24 cellular contexts compared by ENCODE assay signal in the genomic region with DNA sequence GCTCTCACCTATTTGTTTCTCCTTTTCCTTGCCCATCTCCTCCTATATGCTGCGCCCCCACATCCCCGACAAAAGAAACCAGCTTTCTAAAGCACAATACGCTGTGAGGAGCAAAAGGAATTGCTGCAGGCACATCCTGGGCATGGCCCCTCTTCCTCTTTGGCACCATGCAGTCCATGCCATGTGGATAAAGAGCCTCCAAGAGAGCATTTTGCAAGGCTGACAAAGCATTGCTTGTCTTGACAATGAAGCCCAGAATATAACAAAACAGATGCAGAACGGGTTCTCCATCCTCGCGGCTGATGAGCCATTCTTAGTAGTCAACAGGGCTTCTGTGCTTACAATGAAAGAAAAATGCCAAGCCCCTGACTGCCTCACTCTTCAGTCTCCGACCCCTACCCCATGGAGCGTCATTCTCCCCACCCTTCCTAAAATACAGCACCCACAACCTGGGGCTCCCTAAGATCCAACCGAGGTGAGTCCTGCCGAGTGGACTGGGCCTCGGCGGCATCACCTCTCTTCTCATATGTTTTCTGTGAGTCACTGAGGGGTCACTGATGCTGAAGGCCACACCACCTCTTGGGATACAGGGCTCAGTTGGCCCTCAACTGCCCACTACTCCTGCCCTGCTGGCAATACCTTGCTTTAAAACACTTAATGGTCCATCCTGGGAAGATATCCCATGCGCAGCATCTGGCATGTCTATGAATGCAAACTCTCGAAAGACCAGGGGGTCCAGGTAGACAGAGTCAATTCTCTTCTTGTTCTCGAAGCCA. TPM values are rescaled to one million over a fixed set of nuclear protein-coding genes. Genes with fewer than 3 reads are reported as not detected.
A peak's percentile ranks its signal among the peaks of the same experiment; 100 is the strongest.
DNase-seq lines count a peak whose midpoint lies in the region; ATAC-seq and TF ChIP-seq lines count a peak whose summit lies in the region.
"Had no signal": no experiment of that assay in that cellular context is flagged by ENCODE, and none has a peak within 500 bp of the region (broad histone marks: within the 10 kb centered on the region; RNA-seq: fewer than 3 reads in every experiment).

No MANE protein-coding gene starts in this region.

- H3K36me3 Mint-ChIP-seq in activated CD4-positive, alpha-beta memory T cell treated with anti-CD3 and anti-CD28 coated beads, Interleukin-2, amount 10 ng/mL, durations not matched to agents 7 days and 5 days (ENCODE audit: low read depth): no peaks in the 10 kb centered on the region
- no peaks in the 10 kb centered on the region for H3K36me3 Mint-ChIP-seq in activated CD4-positive, alpha-beta memory T cell treated with anti-CD3 and anti-CD28 coated beads for 36 hours
- H3K36me3 Mint-ChIP-seq in neural crest cell (ENCODE audit: low read depth) (peaks cover 24% of the 10 kb centered on the region), mesothelial cell of epicardium (no peaks in the 10 kb centered on the region)

- POLR2A ChIA-PET in activated CD4-positive, alpha-beta memory T cell treated with anti-CD3 and anti-CD28 coated beads, Interleukin-2, amount 10 ng/mL, durations not matched to agents 7 days and 5 days (lab: Charles Lee): no interaction called here
- POLR2A ChIA-PET in activated CD4-positive, alpha-beta memory T cell treated with anti-CD3 and anti-CD28 coated beads for 36 hours (lab: Charles Lee): no interaction called here

- no peak for ATAC-seq in GM18517 (IDR thresholded peaks at IDR 0.05; ENCODE audit: unreplicated experiment)

- no peak for TF ChIP-seq CTCF in neural crest cell (conservative IDR thresholded peaks at IDR 0.05)
- no peak for TF ChIP-seq CTCF in mesothelial cell of epicardium (IDR thresholded peaks at IDR 0.05; ENCODE audit: unreplicated experiment)

- H3K27ac Mint-ChIP-seq in activated CD4-positive, alpha-beta memory T cell treated with anti-CD3 and anti-CD28 coated beads, Interleukin-2, amount 10 ng/mL, durations not matched to agents 7 days and 5 days: no peak overlapping the region
- no peak overlapping the region for H3K27ac Mint-ChIP-seq in activated CD4-positive, alpha-beta memory T cell treated with anti-CD3 and anti-CD28 coated beads for 36 hours
- H3K27ac Mint-ChIP-seq in neural crest cell (ENCODE audit: unreplicated experiment): no peak overlapping the region
- no peak overlapping the region for H3K27ac Mint-ChIP-seq in mesothelial cell of epicardium

- DNase-seq in activated CD4-positive, alpha-beta memory T cell treated with anti-CD3 and anti-CD28 coated beads, Interleukin-2, amount 10 ng/mL, durations not matched to agents 7 days and 5 days: peak; percentile 8
- DNase-seq in activated CD4-positive, alpha-beta memory T cell treated with anti-CD3 and anti-CD28 coated beads for 36 hours: no peak
- DNase-seq in foreskin melanocyte (peak; percentile 40), neural crest cell (ENCODE audit: low read depth, low spot score) (no peak), superior temporal gyrus (ENCODE audit: extremely low spot score) (peak; percentile 51), ACHN (no peak), mesothelial cell of epicardium (ENCODE audit: low spot score in 2 of 2, unreplicated experiment in 2 of 2) (no peak)
- DNase-seq: 8988T, GOT3, HCEC 1CT, IMR-90, KG1, MG63, NCI-H1048, NCI-H1417 treated with DMSO at 0.1 percent for 48 hours, NCI-H187, NCI-H2081 treated with DMSO at 0.1 percent for 48 hours, NCI-H2171, NCI-H226, NCI-H510A, NCI-H69, Right ventricle myocardium superior, RPMI8226 had no signal

- intact Hi-C loops in activated CD4-positive, alpha-beta memory T cell treated with anti-CD3 and anti-CD28 coated beads for 36 hours (cut with micrococcal nuclease): no loop called here

- H3K4me1 Mint-ChIP-seq in activated CD4-positive, alpha-beta memory T cell treated with anti-CD3 and anti-CD28 coated beads, Interleukin-2, amount 10 ng/mL, durations not matched to agents 7 days and 5 days: peaks cover 7% of the 10 kb centered on the region
- H3K4me1 Mint-ChIP-seq in activated CD4-positive, alpha-beta memory T cell treated with anti-CD3 and anti-CD28 coated beads for 36 hours (ENCODE audit: low read depth): no peaks in the 10 kb centered on the region
- peaks cover 39% of the 10 kb centered on the region for H3K4me1 Mint-ChIP-seq in neural crest cell
- no peaks in the 10 kb centered on the region for H3K4me1 Mint-ChIP-seq in mesothelial cell of epicardium

- peaks cover 11% of the 10 kb centered on the region for H3K27me3 Mint-ChIP-seq in activated CD4-positive, alpha-beta memory T cell treated with anti-CD3 and anti-CD28 coated beads, Interleukin-2, amount 10 ng/mL, durations not matched to agents 7 days and 5 days
- H3K27me3 Mint-ChIP-seq in activated CD4-positive, alpha-beta memory T cell treated with anti-CD3 and anti-CD28 coated beads for 36 hours: peaks cover 6% of the 10 kb centered on the region
- H3K27me3 Mint-ChIP-seq in neural crest cell (ENCODE audit: low read depth): no peaks in the 10 kb centered on the region
- H3K27me3 Mint-ChIP-seq in mesothelial cell of epicardium (ENCODE audit: low read depth): no peaks in the 10 kb centered on the region

- H3K4me3 Mint-ChIP-seq in activated CD4-positive, alpha-beta memory T cell treated with anti-CD3 and anti-CD28 coated beads, Interleukin-2, amount 10 ng/mL, durations not matched to agents 7 days and 5 days: no peak overlapping the region
- H3K4me3 Mint-ChIP-seq in activated CD4-positive, alpha-beta memory T cell treated with anti-CD3 and anti-CD28 coated beads for 36 hours: no peak overlapping the region
- H3K4me3 Mint-ChIP-seq in neural crest cell (peak overlapping the region; percentile 19), mesothelial cell of epicardium (no peak overlapping the region)

- in situ Hi-C loops in ACHN (cut with HindIII; ENCODE audit: low pct_ligation_motif_present, low pct_unique_long_range_greater_than_20kb, low sequenced_read_pairs): no loop called here

- no peaks in the 10 kb centered on the region for H3K9me3 Mint-ChIP-seq in activated CD4-positive, alpha-beta memory T cell treated with anti-CD3 and anti-CD28 coated beads, Interleukin-2, amount 10 ng/mL, durations not matched to agents 7 days and 5 days
- H3K9me3 Mint-ChIP-seq in activated CD4-positive, alpha-beta memory T cell treated with anti-CD3 and anti-CD28 coated beads for 36 hours: no peaks in the 10 kb centered on the region
- H3K9me3 Mint-ChIP-seq in neural crest cell (no peaks in the 10 kb centered on the region), mesothelial cell of epicardium (no peaks in the 10 kb centered on the region)

- CTCF ChIA-PET in activated CD4-positive, alpha-beta memory T cell treated with anti-CD3 and anti-CD28 coated beads, Interleukin-2, amount 10 ng/mL, durations not matched to agents 7 days and 5 days (lab: Charles Lee): no interaction called here
- CTCF ChIA-PET in activated CD4-positive, alpha-beta memory T cell treated with anti-CD3 and anti-CD28 coated beads for 36 hours (lab: Charles Lee): no interaction called here

RNA-seq across cellular contexts. Expression of a gene that starts 47.5 kb away (rescaled TPM):
- total RNA-seq in activated CD4-positive, alpha-beta memory T cell treated with anti-CD3 and anti-CD28 coated beads, Interleukin-2, amount 10 ng/mL, durations not matched to agents 7 days and 5 days: 1 to 10 TPM; 1.7 to 1.8 TPM
- total RNA-seq in activated CD4-positive, alpha-beta memory T cell treated with anti-CD3 and anti-CD28 coated beads for 36 hours: 1 to 10 TPM; 4.7 TPM
- total RNA-seq in neural crest cell (18.9 and 21.9 TPM in 2 replicates), mesothelial cell of epicardium (9.3 to 10.2 TPM (median 9.8 TPM) in 3 replicates)

Comparison
In these comparisons a context has a peak if more than half of its experiments do, and no peak if none do; other contexts are left out.
1. DNase-seq: peak in activated CD4-positive, alpha-beta memory T cell treated with anti-CD3 and anti-CD28 coated beads, Interleukin-2, amount 10 ng/mL, durations not matched to agents 7 days and 5 days (single experiment), foreskin melanocyte (single experiment) and superior temporal gyrus (single experiment); none in activated CD4-positive, alpha-beta memory T cell treated with anti-CD3 and anti-CD28 coated beads for 36 hours (single experiment), neural crest cell (single experiment), ACHN (single experiment) and mesothelial cell of epicardium (0 of 2).